1 cellular context compared by ENCODE assay signal in genomic region chr4:138104462-138104775, GRCh38.
TF ChIP-seq lines count a peak whose summit lies in the region.

No MANE protein-coding gene starts in this region.

TF ChIP-seq in GM23338, 12 proteins besides CTCF, POLR2A, EP300 and RAD21 (continued from another document):
- TF ChIP-seq ZNF462 (CRISPR knock-in tag; IDR thresholded peaks at IDR 0.05), result no peak
- no peak for TF ChIP-seq STAT1 (IDR thresholded peaks at IDR 0.05; ENCODE audit: unreplicated experiment)
- no peak for TF ChIP-seq EZH2 (IDR thresholded peaks at IDR 0.05; ENCODE audit: low read depth, unreplicated experiment)
- no peak for TF ChIP-seq EZH2phosphoT487 (IDR thresholded peaks at IDR 0.05; ENCODE audit: unreplicated experiment)
